8 cellular contexts compared by ENCODE assay signal in the genomic region with DNA sequence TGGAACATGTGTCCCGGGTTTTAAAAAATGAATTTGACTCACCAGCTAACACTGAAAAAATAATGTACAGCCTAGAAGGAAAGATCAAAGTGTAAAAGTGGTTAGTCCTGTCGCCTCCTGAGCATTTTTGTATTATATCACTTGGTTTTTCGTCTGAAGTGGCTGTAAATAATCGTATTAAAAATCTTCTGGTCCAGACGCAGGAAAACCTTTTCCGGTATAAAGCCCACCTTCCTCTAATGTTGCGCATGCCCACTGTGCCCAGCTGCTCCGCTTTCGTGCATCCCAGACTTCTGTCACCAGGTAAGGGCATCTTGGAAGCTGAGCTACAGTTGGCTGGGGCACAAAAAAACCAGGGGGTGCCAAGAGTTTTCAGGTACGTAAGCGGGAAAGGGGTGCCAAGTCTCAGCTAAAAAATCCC. TPM values are rescaled to one million over a fixed set of nuclear protein-coding genes. Genes with fewer than 3 reads are reported as not detected.
DNase-seq lines count a peak whose midpoint lies in the region; ATAC-seq, FAIRE-seq and TF ChIP-seq lines count a peak whose summit lies in the region.

No MANE protein-coding gene starts in this region.

- H3K4me1 ChIP-seq in A549, result peaks cover 15% of the 10 kb centered on the region; the same call in 2 of the 3 replicates

- no peaks in the 10 kb centered on the region for H3K9me3 ChIP-seq in A549

- no peak for TF ChIP-seq EP300 in A549 (IDR thresholded peaks at IDR 0.05)

- FAIRE-seq in A549 (lab: Jason Lieb, UNC), result no peak
- FAIRE-seq in GM12891 (lab: Jason Lieb, UNC), result peak; percentile 9

- no peak for TF ChIP-seq RAD21 in A549 (conservative IDR thresholded peaks at IDR 0.05 in 1 of 2, IDR thresholded peaks at IDR 0.05 in 1 of 2)

- no peaks in the 10 kb centered on the region for H3K27me3 Mint-ChIP-seq in dendritic cell treated with granulocyte-macrophage colony-stimulating factor and Interleukin-4, amounts not matched to agents 40 ng/mL and 50 ng/mL, for 4 days

- peak overlapping the region; percentile 93 for H3K4me3 Mint-ChIP-seq in dendritic cell treated with granulocyte-macrophage colony-stimulating factor and Interleukin-4, amounts not matched to agents 40 ng/mL and 50 ng/mL, for 4 days

- 0% methylated on average over 11 of the region's 11 CpGs for WGBS in A549 (ENCODE audit: missing lambda C conversion rate)

- peaks cover 41% of the 10 kb centered on the region for H3K36me3 Mint-ChIP-seq in dendritic cell treated with granulocyte-macrophage colony-stimulating factor and Interleukin-4, amounts not matched to agents 40 ng/mL and 50 ng/mL, for 4 days (ENCODE audit: low read depth)

- H3K4me3 ChIP-seq in A549, result peak overlapping the region; percentile 90

- TF ChIP-seq POLR2A in A549 (IDR thresholded peaks at IDR 0.05; ENCODE audit: low read length) (peak; percentile 37), GM12891 (IDR thresholded peaks at IDR 0.05; ENCODE audit: low read depth, low read length) (no peak)

- peaks cover 14% of the 10 kb centered on the region for H3K4me1 Mint-ChIP-seq in dendritic cell treated with granulocyte-macrophage colony-stimulating factor and Interleukin-4, amounts not matched to agents 40 ng/mL and 50 ng/mL, for 4 days (ENCODE audit: low read depth)

- H3K9me3 Mint-ChIP-seq in dendritic cell treated with granulocyte-macrophage colony-stimulating factor and Interleukin-4, amounts not matched to agents 40 ng/mL and 50 ng/mL, for 4 days, result no peaks in the 10 kb centered on the region

- POLR2A ChIA-PET in A549 (lab: Yijun Ruan, JAX), result interaction anchor here (0.6 to 2.7 kb wide), 8 partner anchors 8 to 1098 kb away, joined by 3 to 18 read pairs (median 6); partner anchors contain the start of genes RPL22L1 and TERC

- peak overlapping the region; percentile 95 to 98 for H3K27ac ChIP-seq in A549

- DNase-seq in A549 (ENCODE audit: low read depth in 1 of 2, low spot score in 1 of 2) (peak; percentile 56 to 89), GM12891 (ENCODE audit: insufficient read length, low spot score) (no peak), NCI-H146 treated with DMSO at 0.1 percent for 48 hours (lab: John Stamatoyannopoulos, UW; ENCODE audit: unreplicated experiment) (peak; percentile 94), SW480 (ENCODE audit: low spot score) (peak; percentile 94), left colon (peak; percentile 76 to 77)
- peak; percentile 49 for DNase-seq in stimulated activated CD8-positive, alpha-beta memory T cell treated with anti-CD3 and anti-CD28 coated beads, Interleukin-12 subunit alpha, Interleukin-12 subunit beta, amount 100 ng/mL, for 1 hour (ENCODE audit: low read depth)

- intact Hi-C loops in dendritic cell treated with granulocyte-macrophage colony-stimulating factor and Interleukin-4, amounts not matched to agents 40 ng/mL and 50 ng/mL, for 4 days (cut with micrococcal nuclease), result loop anchor here (2.0 to 5.0 kb wide), 2 partner anchors 408 to 585 kb away; partner anchors contain the start of genes PHC3 and SKIL
- intact Hi-C loops in left colon (cut with DNase I, micrococcal nuclease), result no loop called here

- CTCF ChIA-PET in A549 (lab: Yijun Ruan, JAX), result interaction anchor here (0.9 to 2.7 kb wide), 2 partner anchors 9 to 36 kb away, joined by 4 to 10 read pairs; partner anchors contain the start of gene TERC

- H3K4me2 ChIP-seq in A549, result peak overlapping the region; percentile 76

- ATAC-seq in A549 (peak; percentile 62 to 79), HG02885 (IDR thresholded peaks at IDR 0.05; ENCODE audit: poor library complexity, unreplicated experiment) (peak; percentile 18), left colon (peak; percentile 48)

- peak overlapping the region; percentile 99 for H3K27ac Mint-ChIP-seq in dendritic cell treated with granulocyte-macrophage colony-stimulating factor and Interleukin-4, amounts not matched to agents 40 ng/mL and 50 ng/mL, for 4 days

- TF ChIP-seq CTCF in A549 (IDR thresholded peaks at IDR 0.05), result no peak

TF ChIP-seq in A549, 52 proteins besides CTCF, POLR2A, EP300 and RAD21 (continues in another document):
- TF ChIP-seq, protein P1, sequence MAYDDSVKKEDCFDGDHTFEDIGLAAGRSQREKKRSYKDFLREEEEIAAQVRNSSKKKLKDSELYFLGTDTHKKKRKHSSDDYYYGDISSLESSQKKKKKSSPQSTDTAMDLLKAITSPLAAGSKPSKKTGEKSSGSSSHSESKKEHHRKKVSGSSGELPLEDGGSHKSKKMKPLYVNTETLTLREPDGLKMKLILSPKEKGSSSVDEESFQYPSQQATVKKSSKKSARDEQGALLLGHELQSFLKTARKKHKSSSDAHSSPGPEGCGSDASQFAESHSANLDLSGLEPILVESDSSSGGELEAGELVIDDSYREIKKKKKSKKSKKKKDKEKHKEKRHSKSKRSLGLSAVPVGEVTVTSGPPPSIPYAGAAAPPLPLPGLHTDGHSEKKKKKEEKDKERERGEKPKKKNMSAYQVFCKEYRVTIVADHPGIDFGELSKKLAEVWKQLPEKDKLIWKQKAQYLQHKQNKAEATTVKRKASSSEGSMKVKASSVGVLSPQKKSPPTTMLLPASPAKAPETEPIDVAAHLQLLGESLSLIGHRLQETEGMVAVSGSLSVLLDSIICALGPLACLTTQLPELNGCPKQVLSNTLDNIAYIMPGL (CRISPR knock-in tag; IDR thresholded peaks at IDR 0.05; ENCODE audit: borderline replicate concordance), result no peak
- TF ChIP-seq EHF (CRISPR knock-in tag; IDR thresholded peaks at IDR 0.05) (no peak), FOSL2 (IDR thresholded peaks at IDR 0.05) (no peak), FOSL2 (CRISPR knock-in tag; IDR thresholded peaks at IDR 0.05) (no peak)

TF ChIP-seq in GM12891, 5 proteins besides CTCF, POLR2A, EP300 and RAD21:
- TF ChIP-seq POU2F2 (IDR thresholded peaks at IDR 0.05; ENCODE audit: low read depth, low read length) (no peak), TAF1 (IDR thresholded peaks at IDR 0.05; ENCODE audit: low read depth, low read length) (no peak), SPI1 (IDR thresholded peaks at IDR 0.05; ENCODE audit: low read depth, low read length) (no peak), PAX5 (IDR thresholded peaks at IDR 0.05; ENCODE audit: insufficient read depth, low read length, severe bottlenecking) (no peak), POLR2AphosphoS5 (IDR thresholded peaks at IDR 0.05; ENCODE audit: low read depth, low read length) (no peak)
TF ChIP-seq in GM12891: peak in this region for 0.

RNA-seq across cellular contexts. Expression of gene MYNN, which starts 0.7 kb away (rescaled TPM):
- polyA plus RNA-seq in A549 (2011; rRNA removed) (29.6 and 31.6 TPM in 2 replicates), A549 (2017; fragmentation: RNase III; extraction: RNeasy Plus Mini Kit Qiagen cat#74134 plus additional on column Dnase treatment) (12.0 to 12.8 TPM (median 12.2 TPM) in 3 replicates)
- 6.1 and 6.3 TPM in 2 replicates for polyA plus RNA-seq in A549 (2012; cell fraction: cytosol; rRNA removed)
- 3.2 and 4.4 TPM in 2 replicates for polyA plus RNA-seq in A549 (2012; cell fraction: nucleus; rRNA removed)
- 9.5 and 13.2 TPM in 2 replicates for polyA minus RNA-seq in A549 (2011; rRNA and poly(A)+ RNA removed)
- polyA plus RNA-seq in GM12891 (2012; ENCODE audit: low read depth, missing spikeins), result 10.3 TPM
- 10 to 100 TPM; 10.3 to 12.0 TPM for total RNA-seq in left colon

RNA-seq across cellular contexts. Expression of gene ACTRT3, which starts 3.2 kb away (rescaled TPM):
- 1.8 and 2.3 TPM in 2 replicates for polyA plus RNA-seq in A549 (2011; rRNA removed)
- 1.0 and 1.4 TPM in 2 replicates for polyA plus RNA-seq in A549 (2012; cell fraction: cytosol; rRNA removed)
- polyA plus RNA-seq in A549 (2012; cell fraction: nucleus; rRNA removed), result 0.49 and 1.0 TPM in 2 replicates
- 2.8 to 4.4 TPM (median 3.3 TPM) in 3 replicates for polyA plus RNA-seq in A549 (2017; fragmentation: RNase III; extraction: RNeasy Plus Mini Kit Qiagen cat#74134 plus additional on column Dnase treatment)
- polyA minus RNA-seq in A549 (2011; rRNA and poly(A)+ RNA removed), result 1.1 and 2.4 TPM in 2 replicates
- 0.30 TPM for polyA plus RNA-seq in GM12891 (2012; ENCODE audit: low read depth, missing spikeins)
- total RNA-seq in left colon, result 1 to 10 TPM; 1.1 to 1.5 TPM

RNA-seq across cellular contexts. Expression of gene TERC, which starts 7.7 kb away (rescaled TPM):
- 2.2 TPM in 1 of 2 replicates, not detected in the other for polyA plus RNA-seq in A549 (2011; rRNA removed)
- polyA plus RNA-seq in A549 (2012; cell fraction: cytosol; rRNA removed), result 0.71 TPM in 2 replicates
- 3.6 and 7.1 TPM in 2 replicates for polyA plus RNA-seq in A549 (2012; cell fraction: nucleus; rRNA removed)
- 0.25 TPM in 1 of 3 replicates, not detected in the others for polyA plus RNA-seq in A549 (2017; fragmentation: RNase III; extraction: RNeasy Plus Mini Kit Qiagen cat#74134 plus additional on column Dnase treatment)
- polyA minus RNA-seq in A549 (2011; rRNA and poly(A)+ RNA removed), result 63.4 and 271 TPM in 2 replicates
- not detected for polyA plus RNA-seq in GM12891 (2012; ENCODE audit: low read depth, missing spikeins)
- 1 to 10 TPM in 1 of 2 donors, not detected in 1; 4.8 TPM for total RNA-seq in left colon

RNA-seq across cellular contexts. Expression of gene LRRIQ4, which starts 40.1 kb away (rescaled TPM):
- polyA plus RNA-seq in A549 (2011; rRNA removed) (not detected in 2 replicates), A549 (2017; fragmentation: RNase III; extraction: RNeasy Plus Mini Kit Qiagen cat#74134 plus additional on column Dnase treatment) (not detected in 3 replicates)
- polyA plus RNA-seq in A549 (2012; cell fraction: cytosol; rRNA removed), result not detected in 2 replicates
- polyA plus RNA-seq in A549 (2012; cell fraction: nucleus; rRNA removed), result not detected in 2 replicates
- not detected in 2 replicates for polyA minus RNA-seq in A549 (2011; rRNA and poly(A)+ RNA removed)
- polyA plus RNA-seq in GM12891 (2012; ENCODE audit: low read depth, missing spikeins), result 0.21 TPM
- under 1 TPM in 1 of 2 donors, not detected in 1; 0.22 TPM for total RNA-seq in left colon

RNA-seq across cellular contexts. Expression of gene LRRC34, which starts 40.2 kb away (rescaled TPM):
- not detected in 2 replicates for polyA plus RNA-seq in A549 (2011; rRNA removed)
- polyA plus RNA-seq in A549 (2012; cell fraction: cytosol; rRNA removed), result not detected in 2 replicates
- polyA plus RNA-seq in A549 (2012; cell fraction: nucleus; rRNA removed), result not detected in 2 replicates
- polyA plus RNA-seq in A549 (2017; fragmentation: RNase III; extraction: RNeasy Plus Mini Kit Qiagen cat#74134 plus additional on column Dnase treatment), result not detected in 3 replicates
- polyA minus RNA-seq in A549 (2011; rRNA and poly(A)+ RNA removed), result not detected in 2 replicates
- 5.0 TPM for polyA plus RNA-seq in GM12891 (2012; ENCODE audit: low read depth, missing spikeins)
- total RNA-seq in left colon, result under 1 TPM; 0.24 to 0.39 TPM

Comparison
In these comparisons a context has a peak if more than half of its experiments do, and no peak if none do; other contexts are left out.
1. ATAC-seq: peak in every context shown above with its lines; median percentile 70 in A549; 48 in left colon; 18 in HG02885.